Comparison of ENCODE assay signal across 10 cellular contexts in genomic region chr9:114271556-114272510, GRCh38. TPM values are rescaled to one million over a fixed set of nuclear protein-coding genes. Genes with fewer than 3 reads are reported as not detected.
DNase-seq lines count a peak whose midpoint lies in the region; ATAC-seq, FAIRE-seq and TF ChIP-seq lines count a peak whose summit lies in the region.
"Had no signal": no experiment of that assay in that cellular context is flagged by ENCODE, and none has a peak within 500 bp of the region (broad histone marks: within the 10 kb centered on the region; RNA-seq: fewer than 3 reads in every experiment).

No MANE protein-coding gene starts in this region.

- peak; percentile 48 to 65 (median 57) for ATAC-seq in right lobe of liver

- no peak for TF ChIP-seq POLR2A in right lobe of liver (IDR thresholded peaks at IDR 0.05)

- CTCF ChIA-PET in AG04450 (lab: Charles Lee): interaction anchor here (0.5 to 6.0 kb wide), 9 partner anchors 11 to 308 kb away, joined by 3 to 33 read pairs (median 4); partner anchors contain the start of gene COL27A1

- WGBS in right lobe of liver (ENCODE audit: insufficient coverage, low coverage, low lambda C conversion rate, missing lambda C conversion rate): 60% methylated on average over 9 of the region's 18 CpGs

- peaks cover 20% of the 10 kb centered on the region for H3K36me3 Mint-ChIP-seq in HFFc6 (ENCODE audit: low read depth)

- peaks cover 25% of the 10 kb centered on the region for H3K4me1 Mint-ChIP-seq in HFFc6 (ENCODE audit: low read depth)

- H3K4me3 ChIP-seq in AG04450 (ENCODE audit: low read depth, low read length) (no peak overlapping the region), bronchial epithelial cell (ENCODE audit: low read depth, low read length) (no peak overlapping the region), right lobe of liver (no peak overlapping the region)

- peak; percentile 54 for TF ChIP-seq CTCF in AG04450 (IDR thresholded peaks at IDR 0.05; ENCODE audit: low read depth, low read length)
- peak; percentile 80 for TF ChIP-seq CTCF in HFFc6 (IDR thresholded peaks at IDR 0.05)
- peak; percentile 32 for TF ChIP-seq CTCF in bronchial epithelial cell (IDR thresholded peaks at IDR 0.05; ENCODE audit: insufficient read depth, low read length, severe bottlenecking)
- TF ChIP-seq CTCF in right lobe of liver (IDR thresholded peaks at IDR 0.05): peak; percentile 18 to 44 (median 39)

- no peak for DNase-seq in AG04450 (ENCODE audit: low read depth, low spot score)
- no peak for DNase-seq in HFFc6
- DNase-seq in bronchial epithelial cell (ENCODE audit: low read depth): no peak
- DNase-seq in right lobe of liver: peak in 2 of 3 donors; percentile 56 to 58
- no peak for DNase-seq in NCI-H2171 treated with DMSO at 0.1 percent for 48 hours (lab: John Stamatoyannopoulos, UW)
- DNase-seq in NCI-H1105 (lab: John Stamatoyannopoulos, UW): no peak
- DNase-seq in cerebellar nuclear complex (lab: John Stamatoyannopoulos, UW): no peak
- no peak for DNase-seq in activated CD4-positive, alpha-beta T cell treated with anti-CD3 and anti-CD28 coated beads, Interleukin-2, amount 50 U/mL, for 4 hours

- H3K4me3 Mint-ChIP-seq in HFFc6: peak overlapping the region; percentile 13; the same call in 1 of the 2 replicates

- H3K9me3 ChIP-seq in AG04450 (ENCODE audit: control insufficient read depth, insufficient read depth, low read length) (no peaks in the 10 kb centered on the region), right lobe of liver (no peaks in the 10 kb centered on the region)

- peaks cover 7% of the 10 kb centered on the region for H3K27me3 Mint-ChIP-seq in HFFc6 (ENCODE audit: insufficient read depth)

- peaks cover 2% of the 10 kb centered on the region for H3K36me3 ChIP-seq in bronchial epithelial cell (ENCODE audit: control insufficient read depth, insufficient read depth, low read length)
- H3K36me3 ChIP-seq in right lobe of liver: no peaks in the 10 kb centered on the region

- H3K9me3 Mint-ChIP-seq in HFFc6: no peaks in the 10 kb centered on the region; the same call in 1 of the 2 replicates

- H3K4me1 ChIP-seq in right lobe of liver: no peaks in the 10 kb centered on the region

- no peaks in the 10 kb centered on the region for H3K27me3 ChIP-seq in AG04450 (ENCODE audit: control insufficient read depth, insufficient read depth, low read length)
- no peaks in the 10 kb centered on the region for H3K27me3 ChIP-seq in bronchial epithelial cell (ENCODE audit: control insufficient read depth, insufficient read depth, low read length)
- H3K27me3 ChIP-seq in right lobe of liver: no peaks in the 10 kb centered on the region

- POLR2A ChIA-PET in AG04450 (lab: Yijun Ruan, JAX): no interaction called here

- intact Hi-C loops in right lobe of liver (cut with DNase I): loop anchor here in 1 of 2 donors (10.0 kb wide), 1 partner anchor 157 kb away; no protein-coding TSS in a partner anchor

- H3K27ac ChIP-seq in AG04450 (ENCODE audit: low read depth, low read length) (no peak overlapping the region), right lobe of liver (no peak overlapping the region)

- no peak overlapping the region for H3K27ac Mint-ChIP-seq in HFFc6

- FAIRE-seq in bronchial epithelial cell (lab: Jason Lieb, UNC): no peak
- FAIRE-seq: TTC549 had no signal

RNA-seq across cellular contexts. Expression of gene ORM1, which starts 51.1 kb away (rescaled TPM):
- 0.17 TPM in 1 of 2 replicates, not detected in the other for polyA plus RNA-seq in AG04450 (2011; rRNA removed)
- polyA minus RNA-seq in AG04450 (2011; rRNA and poly(A)+ RNA removed): not detected in 2 replicates
- not detected for total RNA-seq in HFFc6 (2021; fragmentation: NEBNext Ultra II Directional; extraction: Animal tissue kit (Norgen Biotek cat#: 25700))
- total RNA-seq in bronchial epithelial cell (not detected in 2 replicates), right lobe of liver (over 10,000 TPM; 11,577 to 28,471 (median 22,756) TPM)

RNA-seq across cellular contexts. Expression of gene ORM2, which starts 57.8 kb away (rescaled TPM):
- polyA plus RNA-seq in AG04450 (2011; rRNA removed): not detected in 2 replicates
- not detected in 2 replicates for polyA minus RNA-seq in AG04450 (2011; rRNA and poly(A)+ RNA removed)
- not detected for total RNA-seq in HFFc6 (2021; fragmentation: NEBNext Ultra II Directional; extraction: Animal tissue kit (Norgen Biotek cat#: 25700))
- total RNA-seq in bronchial epithelial cell: not detected in 2 replicates
- total RNA-seq in right lobe of liver: 1,000 to 10,000 TPM; 3,162 to 5,107 (median 3,869) TPM
- total RNA-seq: urinary bladder had no signal

Comparison
In these comparisons a context has a peak if more than half of its experiments do, and no peak if none do; other contexts are left out.
1. DNase-seq: peak in right lobe of liver (2 of 3); none in AG04450 (single experiment), HFFc6 (single experiment), bronchial epithelial cell (single experiment), NCI-H2171 treated with DMSO at 0.1 percent for 48 hours (single experiment), NCI-H1105 (single experiment), cerebellar nuclear complex (0 of 2) and activated CD4-positive, alpha-beta T cell treated with anti-CD3 and anti-CD28 coated beads, Interleukin-2, amount 50 U/mL, for 4 hours (0 of 2).
2. RNA of gene ORM1, which starts 51.1 kb away (total RNA-seq): 11,577 to 28,471 TPM in right lobe of liver; not detected in HFFc6 and not detected in bronchial epithelial cell; every median in the first group is over 1,000 times any median in the second.
3. RNA of gene ORM2, which starts 57.8 kb away (total RNA-seq): 3,162 to 5,107 TPM in right lobe of liver; not detected in HFFc6 and not detected in bronchial epithelial cell; every median in the first group is over 1,000 times any median in the second.
4. Peak in every context shown above with its lines, with median percentiles within 50 percentile points of each other: CTCF ChIP-seq.